ENCODE assay signal across 8 cellular contexts in genomic region chr12:39145175-39145999, GRCh38.
DNase-seq lines count a peak whose midpoint lies in the region; ATAC-seq, FAIRE-seq and TF ChIP-seq lines count a peak whose summit lies in the region.

No MANE protein-coding gene starts in this region.

- WGBS in pancreas, 2 donors: 3 to 4% methylated on average over 61 to 70 of the region's 70 CpGs

- DNase-seq in GM12891 (ENCODE audit: insufficient read length, low spot score): peak; percentile 39
- DNase-seq in WTC11 (ENCODE audit: low spot score): peak; percentile 92
- DNase-seq in foreskin keratinocyte: peak in 1 of 2 donors; percentile 16
- peak; percentile 19 to 74 (median 54) for DNase-seq in pancreas
- no peak for DNase-seq in NCI-H748 (lab: John Stamatoyannopoulos, UW; ENCODE audit: unreplicated experiment)
- DNase-seq in NCI-H2171 (lab: John Stamatoyannopoulos, UW): no peak

- ATAC-seq in HG02884 (IDR thresholded peaks at IDR 0.05; ENCODE audit: unreplicated experiment) (peak; percentile 91), WTC11 (peak; percentile 97), foreskin keratinocyte (peak; percentile 87), pancreas (peak; percentile 30 to 97 (median 94)), GM21515 (IDR thresholded peaks at IDR 0.05; ENCODE audit: unreplicated experiment) (no peak)

- no peaks in the 10 kb centered on the region for H3K9me3 ChIP-seq in pancreas

- POLR2A ChIA-PET in WTC11 (lab: Charles Lee): interaction anchor here (0.6 kb wide), 1 partner anchor 128 kb away, joined by 3 read pairs; no protein-coding TSS in a partner anchor

- 0 out of 2 replicates have a peak, but pooled peaks cover 4% of the 10 kb centered on the region for H3K4me1 Mint-ChIP-seq in WTC11

- peaks cover 27% of the 10 kb centered on the region for H3K9me3 Mint-ChIP-seq in WTC11

- H3K4me1 ChIP-seq in foreskin keratinocyte (peaks cover 3% of the 10 kb centered on the region), pancreas (no peaks in the 10 kb centered on the region)

- peaks cover 56% of the 10 kb centered on the region for H3K27me3 ChIP-seq in foreskin keratinocyte
- H3K27me3 ChIP-seq in pancreas: no peaks in the 10 kb centered on the region

- no peak overlapping the region for H3K27ac Mint-ChIP-seq in WTC11

- TF ChIP-seq CTCF in WTC11 (IDR thresholded peaks at IDR 0.05) (peak; percentile 86), foreskin keratinocyte (conservative IDR thresholded peaks at IDR 0.05) (no peak), pancreas (IDR thresholded peaks at IDR 0.05) (peak in 3 of 4 donors; percentile 16 to 78 (median 64))

- TF ChIP-seq POLR2A in GM12891 (IDR thresholded peaks at IDR 0.05; ENCODE audit: low read depth, low read length): no peak

- CTCF ChIA-PET in WTC11 (lab: Charles Lee): interaction anchor here (0.6 to 1.8 kb wide), 9 partner anchors 9 to 239 kb away, joined by 3 to 22 read pairs (median 3); no protein-coding TSS in a partner anchor

- H3K4me3 ChIP-seq in pancreas: peak overlapping the region; percentile 19 to 54 (median 27)

- H3K27ac ChIP-seq in foreskin keratinocyte (no peak overlapping the region), pancreas (peak overlapping the region in 1 of 4 donors; percentile 22)

- FAIRE-seq in GM12891 (lab: Jason Lieb, UNC) (no peak), pancreas (lab: Jason Lieb, UNC) (no peak)

- peak overlapping the region; percentile 69 for H3K4me3 Mint-ChIP-seq in WTC11

- peaks cover 38% of the 10 kb centered on the region for H3K27me3 Mint-ChIP-seq in WTC11 (ENCODE audit: low read depth)

- no peaks in the 10 kb centered on the region for H3K36me3 ChIP-seq in pancreas

- peaks cover 6% of the 10 kb centered on the region for H3K36me3 Mint-ChIP-seq in WTC11

- intact Hi-C loops in pancreas (cut with DNase I): no loop called here

TF ChIP-seq in GM12891, 5 proteins besides CTCF, POLR2A, EP300 and RAD21:
- TF ChIP-seq POU2F2 (IDR thresholded peaks at IDR 0.05; ENCODE audit: low read depth, low read length) (no peak), SPI1 (IDR thresholded peaks at IDR 0.05; ENCODE audit: low read depth, low read length) (no peak), POLR2AphosphoS5 (IDR thresholded peaks at IDR 0.05; ENCODE audit: low read depth, low read length) (no peak), PAX5 (IDR thresholded peaks at IDR 0.05; ENCODE audit: insufficient read depth, low read length, severe bottlenecking) (no peak), TAF1 (IDR thresholded peaks at IDR 0.05; ENCODE audit: low read depth, low read length) (no peak)
TF ChIP-seq in GM12891: peak in this region for 0.

TF ChIP-seq in WTC11, 78 proteins besides CTCF, POLR2A, EP300 and RAD21 (continues in another document):
- no peak for TF ChIP-seq MYBL2 (CRISPR knock-in tag; IDR thresholded peaks at IDR 0.05)
- TF ChIP-seq ZNF423 (CRISPR knock-in tag; IDR thresholded peaks at IDR 0.05): no peak
- TF ChIP-seq STAT6 (CRISPR knock-in tag; conservative IDR thresholded peaks at IDR 0.05; ENCODE audit: low read depth): no peak
- 0 out of 2 replicates have a peak, but pooled peaks have one; percentile 27 for TF ChIP-seq ZBTB21 (CRISPR knock-in tag; IDR thresholded peaks at IDR 0.05; ENCODE audit: borderline replicate concordance)
- TF ChIP-seq IRF2 (CRISPR knock-in tag; IDR thresholded peaks at IDR 0.05; ENCODE audit: borderline replicate concordance, low read depth): no peak
- no peak for TF ChIP-seq ATF6 (CRISPR knock-in tag; IDR thresholded peaks at IDR 0.05)
- no peak; the same call in 1 of the 2 replicates for TF ChIP-seq NR1H2 (CRISPR knock-in tag; IDR thresholded peaks at IDR 0.05)
- no peak for TF ChIP-seq PRDM15 (CRISPR knock-in tag; IDR thresholded peaks at IDR 0.05)
- no peak for TF ChIP-seq AR (CRISPR knock-in tag; IDR thresholded peaks at IDR 0.05)

Comparison
In these comparisons a context has a peak if more than half of its experiments do, and no peak if none do; other contexts are left out.
1. DNase-seq: peak in GM12891 (single experiment), WTC11 (single experiment) and pancreas (6 of 6); none in NCI-H748 (single experiment) and NCI-H2171 (single experiment).